In the genomic region with DNA sequence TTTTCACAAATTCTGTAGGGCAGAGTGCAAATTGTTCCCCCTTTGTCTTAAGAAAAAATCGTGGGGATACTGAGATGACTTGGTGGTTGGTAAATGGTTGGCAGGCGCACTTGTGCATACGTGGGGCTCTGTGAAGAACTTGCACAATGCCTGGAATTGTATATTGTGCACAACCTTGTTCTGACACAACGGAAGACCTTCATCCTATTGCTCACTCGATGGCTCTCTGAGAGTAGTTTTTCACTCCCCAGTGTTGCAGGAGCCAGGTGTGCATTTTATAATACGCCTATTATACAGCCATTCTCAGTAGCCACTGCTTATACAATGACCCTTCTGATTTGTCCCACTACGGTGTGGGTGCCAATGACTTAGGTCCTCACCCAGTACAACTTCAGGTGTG, we compare ENCODE assay signal across 18 cellular contexts.
DNase-seq lines count a peak whose midpoint lies in the region; ATAC-seq, FAIRE-seq and TF ChIP-seq lines count a peak whose summit lies in the region.
"Had no signal": no experiment of that assay in that cellular context is flagged by ENCODE, and none has a peak within 500 bp of the region (broad histone marks: within the 10 kb centered on the region; RNA-seq: fewer than 3 reads in every experiment).

No MANE protein-coding gene starts in this region.

- no peak overlapping the region for H3K18ac ChIP-seq in H9 (ENCODE audit: insufficient read length, low read depth, low read length)

- H2BK5ac ChIP-seq in H9 (ENCODE audit: insufficient read length, low read length) = no peak overlapping the region

- TF ChIP-seq EP300 in HepG2 (IDR thresholded peaks at IDR 0.05; ENCODE audit: low read depth in 2 of 2, low read length in 2 of 2) (no peak), HepG2 (CRISPR knock-in tag; IDR thresholded peaks at IDR 0.05; ENCODE audit: borderline replicate concordance) (no peak)

- TF ChIP-seq CTCF in H9 (conservative IDR thresholded peaks at IDR 0.05) (no peak), brain (conservative IDR thresholded peaks at IDR 0.05) (no peak), HepG2 (CRISPR knock-in tag; IDR thresholded peaks at IDR 0.05) (no peak)

- DNase-seq in H9 (no peak), HepG2 (ENCODE audit: low spot score) (peak; percentile 48), small intestine (peak; percentile 48), left ventricle myocardium superior (no peak), HUDEP-2 (lab: John Stamatoyannopoulos, UW; ENCODE audit: unreplicated experiment in 76 of 76) (no peak)
- DNase-seq: activated naive CD8-positive, alpha-beta T cell treated with anti-CD3 and anti-CD28 coated beads, Interleukin-2, amount 50 U/mL, for 24 hours; activated T-cell treated with anti-CD3 and anti-CD28 coated beads, Interleukin-2, amount 50 U/mL, for 24 hours; BE2C; DND-41; mesenchymal stem cell; ovary; SW 1271; tibial artery had no signal

- no peaks in the 10 kb centered on the region for H3K9me3 ChIP-seq in H9 (ENCODE audit: control insufficient read depth, low read depth, low read length)
- no peaks in the 10 kb centered on the region for H3K9me3 ChIP-seq in HepG2 (ENCODE audit: low read length)
- no peaks in the 10 kb centered on the region for H3K9me3 ChIP-seq in small intestine (ENCODE audit: control insufficient read depth, low read depth)
- H3K9me3 ChIP-seq: BE2C, ovary had no signal

- no CpG with 5 or more reads among the region's 7 CpGs for WGBS in H9 (ENCODE audit: extremely low coverage, insufficient read length, low lambda C conversion rate)
- 33% methylated on average over 7 of the region's 7 CpGs for WGBS in HepG2 (ENCODE audit: low lambda C conversion rate)
- WGBS in small intestine, 3 donors = 20 to 65% (median 41%) methylated on average over 7 of the region's 7 CpGs

- no peak overlapping the region for H2BK15ac ChIP-seq in H9 (ENCODE audit: low read depth, low read length)

- H4K5ac ChIP-seq in H9 (ENCODE audit: insufficient read length, low read depth, low read length) = no peak overlapping the region

- H2BK20ac ChIP-seq in H9 (ENCODE audit: low read depth, low read length, poor library complexity, severe bottlenecking) = no peak overlapping the region

- no peak overlapping the region for H2BK120ac ChIP-seq in H9 (ENCODE audit: low read depth, low read length, poor library complexity, severe bottlenecking)

- H4K20me1 ChIP-seq in H9 (ENCODE audit: control insufficient read depth, insufficient read depth, insufficient read length) (no peaks in the 10 kb centered on the region), HepG2 (ENCODE audit: insufficient read depth, low read length) (no peaks in the 10 kb centered on the region)

- no peaks in the 10 kb centered on the region for H3K79me2 ChIP-seq in H9 (ENCODE audit: insufficient read depth, low read length)
- no peaks in the 10 kb centered on the region for H3K79me2 ChIP-seq in HepG2 (ENCODE audit: insufficient read depth, low read length)

- H3K4ac ChIP-seq in H9 (ENCODE audit: low read depth, low read length) = no peak overlapping the region; the same call in 1 of the 2 replicates

- in situ Hi-C loops in HepG2 (cut with HindIII; ENCODE audit: extremely low pct_ligation_motif_present, low pct_unique_long_range_greater_than_20kb) = no loop called here

- H2AK5ac ChIP-seq in H9 (ENCODE audit: insufficient read length, low read length) = no peak overlapping the region

- ATAC-seq in HepG2 (peak; percentile 74), HG02610 (IDR thresholded peaks at IDR 0.05; ENCODE audit: unreplicated experiment) (no peak), left ventricle myocardium superior (no peak), HG03520 (IDR thresholded peaks at IDR 0.05; ENCODE audit: unreplicated experiment) (no peak)
- ATAC-seq: activated naive CD8-positive, alpha-beta T cell treated with anti-CD3 and anti-CD28 coated beads, Interleukin-2, amount 50 U/mL, for 24 hours had no signal

- POLR2A ChIA-PET in HepG2 (lab: Yijun Ruan, JAX) = no interaction called here

- H3K56ac ChIP-seq in H9 (ENCODE audit: insufficient read length, low read depth, low read length) = no peak overlapping the region

- BruUV-seq in HepG2 (replicated peaks; lab: Mats Ljungman, UMichigan) = TSS peak; percentile 64

- H3K36me3 Mint-ChIP-seq in H9 (ENCODE audit: insufficient read depth in 1 of 3, low read depth in 3 of 3) (peaks cover 2 to 8% (median 7%) of the 10 kb centered on the region in 3 experiments; a peak in 4 of 7 replicates), brain (peaks cover 3% of the 10 kb centered on the region)

- H3K4me3 ChIP-seq in HepG2 (replicated peaks in 1 of 3; ENCODE audit: insufficient read depth in 1 of 3, low read depth in 2 of 3, low read length in 3 of 3) (peak overlapping the region; percentile 48 to 59 (median 59); a peak in 4 of 6 replicates), small intestine (ENCODE audit: low read depth in 1 of 2, low read length in 2 of 2) (no peak overlapping the region)
- H3K4me3 ChIP-seq: ovary, tibial artery had no signal

- H3K27ac Mint-ChIP-seq in H9 = peak overlapping the region; percentile 69 to 98 (median 97); a peak in 6 of 7 replicates
- H3K27ac Mint-ChIP-seq in brain = peak overlapping the region in 3 of 5 experiments; percentile 56 to 82 (median 82)
- H3K27ac Mint-ChIP-seq: activated naive CD8-positive, alpha-beta T cell treated with anti-CD3 and anti-CD28 coated beads, Interleukin-2, amount 50 U/mL, for 24 hours; activated T-cell treated with anti-CD3 and anti-CD28 coated beads, Interleukin-2, amount 50 U/mL, for 24 hours; IgD-negative memory B cell had no signal

- CTCF ChIA-PET in HepG2 (lab: Yijun Ruan, JAX; ENCODE audit: low intra/inter-chr PET ratio, low total read pairs) = interaction anchor here (0.9 kb wide), 1 partner anchor 19 kb away, joined by 4 read pairs; no protein-coding TSS in a partner anchor

- H3K79me1 ChIP-seq in H9 (ENCODE audit: insufficient read depth, low read depth, low read length, poor library complexity, severe bottlenecking) = no peaks in the 10 kb centered on the region

- H3K27me3 Mint-ChIP-seq in H9 (ENCODE audit: low read depth) (no peaks in the 10 kb centered on the region), brain (peaks cover 7% of the 10 kb centered on the region)
- H3K27me3 Mint-ChIP-seq: activated T-cell treated with anti-CD3 and anti-CD28 coated beads, Interleukin-2, amount 50 U/mL, for 24 hours had no signal

- H2AFZ ChIP-seq in H9 (ENCODE audit: low read length) (peak overlapping the region; percentile 71), HepG2 (ENCODE audit: low read length) (peak overlapping the region; percentile 67)

- H3K23ac ChIP-seq in H9 (ENCODE audit: insufficient read length, low read depth, low read length) = no peak overlapping the region

- H3K4me3 Mint-ChIP-seq in H9 (peak overlapping the region; percentile 54 to 65; a peak in 1 of 5 replicates), brain (peak overlapping the region in 1 of 5 experiments; percentile 12)
- H3K4me3 Mint-ChIP-seq: activated naive CD8-positive, alpha-beta T cell treated with anti-CD3 and anti-CD28 coated beads, Interleukin-2, amount 50 U/mL, for 24 hours; activated T-cell treated with anti-CD3 and anti-CD28 coated beads, Interleukin-2, amount 50 U/mL, for 24 hours; IgD-negative memory B cell had no signal

- H3K27ac ChIP-seq in H9 (ENCODE audit: insufficient read length, low read depth, low read length) = peak overlapping the region; percentile 74
- peak overlapping the region; percentile 89 for H3K27ac ChIP-seq in HepG2 (ENCODE audit: extremely low read length, insufficient read depth, low read length)
- H3K27ac ChIP-seq in small intestine (ENCODE audit: low read depth in 1 of 2, low read length in 1 of 2) = peak overlapping the region; percentile 38 to 90
- H3K27ac ChIP-seq: ovary, tibial artery had no signal

- no peak overlapping the region for H4K91ac ChIP-seq in H9 (ENCODE audit: insufficient read length, low read depth, low read length)

- H3K9ac ChIP-seq in H9 (ENCODE audit: extremely low read depth, insufficient read length, low read length) (no peak overlapping the region), HepG2 (ENCODE audit: insufficient read depth, low read depth, low read length) (peak overlapping the region; percentile 83)

- no peak overlapping the region for H2BK12ac ChIP-seq in H9 (ENCODE audit: insufficient read length, low read depth, low read length)

- no peaks in the 10 kb centered on the region for H3K27me3 ChIP-seq in H9 (ENCODE audit: insufficient read depth, low read length)
- no peaks in the 10 kb centered on the region for H3K27me3 ChIP-seq in HepG2 (ENCODE audit: control insufficient read depth in 1 of 2, insufficient read depth in 2 of 2, low read length in 2 of 2)
- H3K27me3 ChIP-seq in small intestine (ENCODE audit: control insufficient read depth in 2 of 2, insufficient read depth in 2 of 2, low read length in 2 of 2) = no peaks in the 10 kb centered on the region
- H3K27me3 ChIP-seq: BE2C, ovary, tibial artery had no signal

- no peak overlapping the region for H3K4me2 ChIP-seq in H9 (ENCODE audit: insufficient read depth, insufficient read length, low read length)
- peak overlapping the region; percentile 75 for H3K4me2 ChIP-seq in HepG2 (ENCODE audit: low read depth, low read length)

- H3K36me3 ChIP-seq in HepG2 (replicated peaks in 1 of 2; ENCODE audit: control insufficient read depth in 1 of 2, insufficient read depth in 2 of 2, low read length in 2 of 2) (no peaks in the 10 kb centered on the region; a peak in 1 of 5 replicates), small intestine (ENCODE audit: control insufficient read depth in 2 of 2, insufficient read depth in 2 of 2, low read length in 2 of 2) (no peaks in the 10 kb centered on the region)
- H3K36me3 ChIP-seq: BE2C, ovary, tibial artery had no signal

- no peak overlapping the region for H3T11ph ChIP-seq in H9 (ENCODE audit: low read length)

- FAIRE-seq in HepG2 (lab: Jason Lieb, UNC) (no peak), small intestine (lab: Jason Lieb, UNC) (no peak)
- FAIRE-seq: endothelial cell of umbilical vein had no signal

- intact Hi-C loops in HepG2 (cut with micrococcal nuclease; ENCODE audit: unreplicated experiment) = loop anchor here (1.0 kb wide), 1 partner anchor 41 kb away; no protein-coding TSS in a partner anchor
- intact Hi-C loops in left ventricle myocardium superior (cut with micrococcal nuclease) = no loop called here

- no peak overlapping the region for H4K8ac ChIP-seq in H9 (replicated peaks; ENCODE audit: insufficient read length, low read depth, low read length)

- no peak for TF ChIP-seq POLR2A in HepG2 (IDR thresholded peaks at IDR 0.05; ENCODE audit: insufficient read depth in 1 of 2, low read depth in 2 of 2, low read length in 2 of 2)

- H3K4me1 Mint-ChIP-seq in H9 (peaks cover 39 to 41% of the 10 kb centered on the region in 2 experiments), brain (peaks cover 36% of the 10 kb centered on the region)
- H3K4me1 Mint-ChIP-seq: activated naive CD8-positive, alpha-beta T cell treated with anti-CD3 and anti-CD28 coated beads, Interleukin-2, amount 50 U/mL, for 24 hours had no signal

- H3K23me2 ChIP-seq in H9 (ENCODE audit: insufficient read length, low read depth, low read length, poor library complexity, severe bottlenecking) = no peaks in the 10 kb centered on the region

- peaks cover 5 to 7% of the 10 kb centered on the region in 2 experiments; a peak in 3 of 5 replicates for H3K9me3 Mint-ChIP-seq in H9
- peaks cover 4 to 14% (median 6%) of the 10 kb centered on the region in 5 experiments for H3K9me3 Mint-ChIP-seq in brain
- H3K9me3 Mint-ChIP-seq: activated T-cell treated with anti-CD3 and anti-CD28 coated beads, Interleukin-2, amount 50 U/mL, for 24 hours had no signal

- TF ChIP-seq RAD21 in HepG2 (CRISPR knock-in tag; IDR thresholded peaks at IDR 0.05) = no peak

- H3K14ac ChIP-seq in H9 (ENCODE audit: insufficient read depth, low read length) = peak overlapping the region; percentile 8; the same call in 1 of the 2 replicates

- peaks cover 10% of the 10 kb centered on the region; the same call in 1 of the 2 replicates for H3K4me1 ChIP-seq in H9 (ENCODE audit: insufficient read depth, low read length)
- H3K4me1 ChIP-seq in HepG2 (ENCODE audit: insufficient read depth, low read length) = peaks cover 51% of the 10 kb centered on the region
- H3K4me1 ChIP-seq in small intestine (ENCODE audit: control insufficient read depth in 2 of 2, insufficient read depth in 1 of 2, low read depth in 1 of 2, low read length in 1 of 2) = peaks cover 2% of the 10 kb centered on the region in 2 donors
- H3K4me1 ChIP-seq: BE2C had no signal

Comparison
In these comparisons a context has a peak if more than half of its experiments do, and no peak if none do; other contexts are left out.
1. DNase-seq: peak in HepG2 (single experiment) and small intestine (single experiment); none in H9 (single experiment), left ventricle myocardium superior (single experiment) and HUDEP-2 (0 of 76).
2. H3K4me3 ChIP-seq: peak in HepG2 (3 of 3); none in small intestine (0 of 2).
3. Peak in every context shown above with its lines, with median percentiles within 50 percentile points of each other: H3K27ac ChIP-seq.